Comparison of ENCODE assay signal across 8 cellular contexts in the genomic region with DNA sequence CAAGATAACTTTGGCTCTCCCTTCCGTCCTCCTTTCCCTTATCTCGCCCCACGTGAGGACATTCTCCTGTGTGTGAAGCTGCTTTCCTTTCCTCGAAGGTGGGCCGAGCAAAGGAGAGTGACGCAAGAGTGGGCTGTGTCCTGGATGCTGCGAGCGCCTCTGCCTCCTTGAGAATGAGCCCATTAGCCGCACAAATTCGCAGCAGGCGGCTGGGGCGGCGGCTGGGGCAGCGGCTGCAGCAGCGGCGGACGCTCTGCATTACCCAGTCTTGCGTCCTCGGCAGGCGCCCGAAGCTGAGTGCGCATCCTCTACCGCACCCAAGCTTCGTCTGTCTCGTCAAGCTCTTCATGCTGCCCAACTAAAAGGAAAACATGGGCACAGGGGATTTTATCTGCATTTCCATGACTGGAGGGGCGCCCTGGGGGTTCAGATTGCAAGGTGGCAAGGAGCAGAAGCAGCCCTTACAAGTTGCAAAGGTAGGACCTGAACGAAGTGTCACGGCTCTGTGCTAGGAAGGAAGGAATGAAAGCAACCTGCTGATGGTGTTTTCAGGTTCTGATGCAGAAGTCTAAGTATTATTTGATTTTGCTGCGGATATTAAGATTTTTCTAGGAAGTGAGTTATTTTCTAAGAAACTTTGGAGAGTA. TPM values are rescaled to one million over a fixed set of nuclear protein-coding genes. Genes with fewer than 3 reads are reported as not detected.
DNase-seq lines count a peak whose midpoint lies in the region; ATAC-seq and TF ChIP-seq lines count a peak whose summit lies in the region.

A gene with protein sequence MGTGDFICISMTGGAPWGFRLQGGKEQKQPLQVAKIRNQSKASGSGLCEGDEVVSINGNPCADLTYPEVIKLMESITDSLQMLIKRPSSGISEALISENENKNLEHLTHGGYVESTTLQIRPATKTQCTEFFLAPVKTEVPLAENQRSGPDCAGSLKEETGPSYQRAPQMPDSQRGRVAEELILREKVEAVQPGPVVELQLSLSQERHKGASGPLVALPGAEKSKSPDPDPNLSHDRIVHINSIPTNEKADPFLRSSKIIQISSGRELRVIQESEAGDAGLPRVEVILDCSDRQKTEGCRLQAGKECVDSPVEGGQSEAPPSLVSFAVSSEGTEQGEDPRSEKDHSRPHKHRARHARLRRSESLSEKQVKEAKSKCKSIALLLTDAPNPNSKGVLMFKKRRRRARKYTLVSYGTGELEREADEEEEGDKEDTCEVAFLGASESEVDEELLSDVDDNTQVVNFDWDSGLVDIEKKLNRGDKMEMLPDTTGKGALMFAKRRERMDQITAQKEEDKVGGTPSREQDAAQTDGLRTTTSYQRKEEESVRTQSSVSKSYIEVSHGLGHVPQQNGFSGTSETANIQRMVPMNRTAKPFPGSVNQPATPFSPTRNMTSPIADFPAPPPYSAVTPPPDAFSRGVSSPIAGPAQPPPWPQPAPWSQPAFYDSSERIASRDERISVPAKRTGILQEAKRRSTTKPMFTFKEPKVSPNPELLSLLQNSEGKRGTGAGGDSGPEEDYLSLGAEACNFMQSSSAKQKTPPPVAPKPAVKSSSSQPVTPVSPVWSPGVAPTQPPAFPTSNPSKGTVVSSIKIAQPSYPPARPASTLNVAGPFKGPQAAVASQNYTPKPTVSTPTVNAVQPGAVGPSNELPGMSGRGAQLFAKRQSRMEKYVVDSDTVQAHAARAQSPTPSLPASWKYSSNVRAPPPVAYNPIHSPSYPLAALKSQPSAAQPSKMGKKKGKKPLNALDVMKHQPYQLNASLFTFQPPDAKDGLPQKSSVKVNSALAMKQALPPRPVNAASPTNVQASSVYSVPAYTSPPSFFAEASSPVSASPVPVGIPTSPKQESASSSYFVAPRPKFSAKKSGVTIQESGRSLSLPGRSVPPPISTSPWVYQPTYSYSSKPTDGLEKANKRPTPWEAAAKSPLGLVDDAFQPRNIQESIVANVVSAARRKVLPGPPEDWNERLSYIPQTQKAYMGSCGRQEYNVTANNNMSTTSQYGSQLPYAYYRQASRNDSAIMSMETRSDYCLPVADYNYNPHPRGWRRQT (plus strand): TSS at position 189 of the 647 bp plus-strand sequence. CDS start 183 bp downstream, at position 372.

- peak; percentile 29 for TF ChIP-seq POLR2A in right lobe of liver (IDR thresholded peaks at IDR 0.05)

- WGBS in right lobe of liver (ENCODE audit: insufficient coverage, low coverage, low lambda C conversion rate, missing lambda C conversion rate), result 8% methylated on average over 11 of the region's 29 CpGs

- intact Hi-C loops in activated B cell treated with CpG ODN at 0.5 μM for 24 hours (cut with micrococcal nuclease) (no loop called here), right lobe of liver (cut with DNase I) (no loop called here)

- H3K9me3 ChIP-seq in right lobe of liver, result no peaks in the 10 kb centered on the region

- H3K9me3 Mint-ChIP-seq in activated B cell treated with CpG ODN at 0.5 μM for 24 hours, result no peaks in the 10 kb centered on the region

- peak; percentile 49 for DNase-seq in GM13976 (ENCODE audit: low spot score)
- peak; percentile 1 for DNase-seq in NCI-H1436 treated with DMSO at 0.1 percent for 48 hours (lab: John Stamatoyannopoulos, UW)
- peak; percentile 22 for DNase-seq in activated B cell treated with CpG ODN at 0.5 μM for 24 hours
- peak; percentile 85 for DNase-seq in ecto neural progenitor cell (ENCODE audit: low spot score)
- DNase-seq in right lobe of liver, result peak; percentile 55 to 60 (median 57)
- DNase-seq in stimulated activated CD4-positive, alpha-beta T cell treated with anti-CD3 and anti-CD28 coated beads, Interleukin-4, amount 100 ng/mL, for 48 hours (ENCODE audit: low read depth in 2 of 2), result peak; percentile 22 to 28
- DNase-seq in NCI-H2196 (lab: John Stamatoyannopoulos, UW; ENCODE audit: unreplicated experiment), result no peak

- POLR2A ChIA-PET in activated B cell treated with CpG ODN at 0.5 μM for 24 hours (lab: Charles Lee), result no interaction called here

- no peaks in the 10 kb centered on the region for H3K36me3 Mint-ChIP-seq in activated B cell treated with CpG ODN at 0.5 μM for 24 hours (ENCODE audit: low read depth)

- H3K4me1 Mint-ChIP-seq in activated B cell treated with CpG ODN at 0.5 μM for 24 hours, result peaks cover 16% of the 10 kb centered on the region

- no peak within 1 kb of the TSS for H3K27ac Mint-ChIP-seq in activated B cell treated with CpG ODN at 0.5 μM for 24 hours

- in situ Hi-C loops in GM13976 (cut with MboI; ENCODE audit: low sequenced_read_pairs, unreplicated experiment), result loop anchor here (10.0 kb wide), 1 partner anchor 114 kb away; no protein-coding TSS in a partner anchor

- peak within 1 kb of the TSS; percentile 75 for H3K4me3 Mint-ChIP-seq in activated B cell treated with CpG ODN at 0.5 μM for 24 hours

- CTCF ChIA-PET in activated B cell treated with CpG ODN at 0.5 μM for 24 hours (lab: Charles Lee), result interaction anchor here (1.7 to 4.6 kb wide), 3 partner anchors 118 to 150 kb away, joined by 11 to 49 read pairs (median 15); no protein-coding TSS in a partner anchor

- peaks cover 37% of the 10 kb centered on the region for H3K27me3 Mint-ChIP-seq in activated B cell treated with CpG ODN at 0.5 μM for 24 hours

- peak within 1 kb of the TSS in 1 of 3 donors; percentile 3 for H3K27ac ChIP-seq in right lobe of liver

- peak within 1 kb of the TSS; percentile 6 to 31 (median 21) for H3K4me3 ChIP-seq in right lobe of liver

- H3K4me1 ChIP-seq in right lobe of liver, result no peaks in the 10 kb centered on the region

- peaks cover 0 to 4% of the 10 kb centered on the region in 2 donors for H3K27me3 ChIP-seq in right lobe of liver

- TF ChIP-seq CTCF in GM13976 (IDR thresholded peaks at IDR 0.05; ENCODE audit: borderline replicate concordance, control extremely low read depth, extremely low read depth, insufficient read depth, missing control alignments) (no peak), activated B cell treated with CpG ODN at 0.5 μM for 24 hours (IDR thresholded peaks at IDR 0.05) (no peak), right lobe of liver (IDR thresholded peaks at IDR 0.05) (no peak)

- H3K36me3 ChIP-seq in right lobe of liver, result no peaks in the 10 kb centered on the region

- ATAC-seq in HG02763 (IDR thresholded peaks at IDR 0.05; ENCODE audit: unreplicated experiment), result peak; percentile 67
- peak; percentile 47 for ATAC-seq in activated B cell treated with CpG ODN at 0.5 μM for 24 hours (ENCODE audit: low read depth)
- peak; percentile 83 to 89 (median 88) for ATAC-seq in right lobe of liver

RNA-seq across cellular contexts. Expression of the gene that starts here (rescaled TPM):
- 0.18 and 0.24 TPM in 2 replicates for total RNA-seq in activated B cell treated with CpG ODN at 0.5 μM for 24 hours
- total RNA-seq in right lobe of liver, result 10 to 100 TPM in 2 of 6 experiments, 1 to 10 TPM in 4; 2.7 to 11.2 (median 8.2) TPM

Comparison
In these comparisons a context has a peak if more than half of its experiments do, and no peak if none do; other contexts are left out.
1. Peak in DNase-seq and ATAC-seq in activated B cell treated with CpG ODN at 0.5 μM for 24 hours; RNA of the gene not detected or under 1 TPM.